In the genomic region with DNA sequence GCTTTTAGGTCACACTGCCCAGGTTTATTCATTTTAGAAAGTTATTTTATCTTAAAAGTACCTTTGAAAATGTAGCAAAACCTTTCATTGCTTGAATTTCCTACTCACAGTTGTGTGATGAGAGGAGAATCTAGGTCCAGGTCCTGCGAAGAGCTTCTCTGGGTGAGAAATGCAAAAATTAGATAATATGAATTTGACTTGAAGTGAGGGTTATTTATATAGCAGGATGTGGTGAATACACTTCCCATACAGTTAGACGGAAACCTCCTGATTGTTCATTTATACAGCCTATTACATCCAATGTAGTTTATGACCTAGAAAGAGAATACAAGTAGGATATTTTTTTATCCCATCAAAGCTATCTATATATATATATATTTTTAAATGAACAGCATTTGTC, we compare ENCODE assay signal across 10 cellular contexts. TPM values are rescaled to one million over a fixed set of nuclear protein-coding genes. Genes with fewer than 3 reads are reported as not detected.
DNase-seq lines count a peak whose midpoint lies in the region; ATAC-seq and TF ChIP-seq lines count a peak whose summit lies in the region.
"Had no signal": no experiment of that assay in that cellular context is flagged by ENCODE, and none has a peak within 500 bp of the region (broad histone marks: within the 10 kb centered on the region; RNA-seq: fewer than 3 reads in every experiment).

No MANE protein-coding gene starts in this region.

- in situ Hi-C loops in Panc1 (cut with HindIII; ENCODE audit: low pct_unique_long_range_greater_than_20kb, low sequenced_read_pairs) = no loop called here

- no peak for TF ChIP-seq CTCF in Panc1 (IDR thresholded peaks at IDR 0.05)
- no peak for TF ChIP-seq CTCF in MM.1S (IDR thresholded peaks at IDR 0.05; ENCODE audit: low read length)
- TF ChIP-seq CTCF in body of pancreas (IDR thresholded peaks at IDR 0.05) = no peak
- TF ChIP-seq CTCF in upper lobe of left lung (IDR thresholded peaks at IDR 0.05) = no peak

- TF ChIP-seq POLR2A in body of pancreas (IDR thresholded peaks at IDR 0.05) (no peak), upper lobe of left lung (IDR thresholded peaks at IDR 0.05) (no peak)

- POLR2A ChIA-PET in Panc1 (lab: Charles Lee) = no interaction called here

- ATAC-seq in GM19351 (IDR thresholded peaks at IDR 0.05; ENCODE audit: unreplicated experiment) (peak; percentile 78), HG03159 (IDR thresholded peaks at IDR 0.05; ENCODE audit: unreplicated experiment) (peak; percentile 78), Panc1 (no peak), body of pancreas (no peak), upper lobe of left lung (ENCODE audit: low FRiP score in 2 of 2) (no peak)
- ATAC-seq: esophagus mucosa had no signal

- DNase-seq in Panc1 (ENCODE audit: low read depth, low spot score) (no peak), MM.1S (no peak), body of pancreas (no peak), caudate nucleus (lab: John Stamatoyannopoulos, UW) (no peak), upper lobe of left lung (no peak)
- DNase-seq: T1000 had no signal

- no TSS peak for BruUV-seq in Panc1 (replicated peaks; lab: Mats Ljungman, UMichigan)

- no peaks in the 10 kb centered on the region for H3F3A ChIP-seq in MM.1S (ENCODE audit: insufficient read depth, low read length)

- TF ChIP-seq EP300 in upper lobe of left lung (IDR thresholded peaks at IDR 0.05) = no peak

- no peaks in the 10 kb centered on the region for H4K20me1 ChIP-seq in BLaER1 treated with 17β-estradiol and CSF1 and Interleukin-3, amounts not matched to agents 10 nM and 100 nM
- no peaks in the 10 kb centered on the region for H4K20me1 ChIP-seq in MM.1S (ENCODE audit: insufficient read depth, low read length)

- H3K36me3 ChIP-seq in BLaER1 treated with 17β-estradiol and CSF1 and Interleukin-3, amounts not matched to agents 10 nM and 100 nM = peaks cover 4 to 31% (median 13%) of the 10 kb centered on the region in 11 experiments; a peak in 18 of 22 replicates
- H3K36me3 ChIP-seq in Panc1 (ENCODE audit: control insufficient read depth, insufficient read depth, low read length) = no peaks in the 10 kb centered on the region
- H3K36me3 ChIP-seq in MM.1S (replicated peaks; ENCODE audit: insufficient read depth, low read length) = no peaks in the 10 kb centered on the region
- H3K36me3 ChIP-seq in body of pancreas (replicated peaks in 1 of 2; ENCODE audit: insufficient read depth in 1 of 2, low read depth in 2 of 2) = no peaks in the 10 kb centered on the region
- H3K36me3 ChIP-seq in upper lobe of left lung = no peaks in the 10 kb centered on the region

- H3K4me1 ChIP-seq in BLaER1 treated with 17β-estradiol and CSF1 and Interleukin-3, amounts not matched to agents 10 nM and 100 nM = peaks cover 19 to 55% (median 34%) of the 10 kb centered on the region in 10 experiments
- H3K4me1 ChIP-seq in Panc1 (ENCODE audit: control insufficient read depth, insufficient read depth, low read length) (peaks cover 9% of the 10 kb centered on the region; the same call in 1 of the 2 replicates), MM.1S (ENCODE audit: low read length) (no peaks in the 10 kb centered on the region), body of pancreas (no peaks in the 10 kb centered on the region), upper lobe of left lung (no peaks in the 10 kb centered on the region)

- H3K9me2 ChIP-seq in MM.1S (replicated peaks; ENCODE audit: insufficient read depth, low read length) = no peaks in the 10 kb centered on the region

- intact Hi-C loops in Panc1 (cut with micrococcal nuclease; ENCODE audit: unreplicated experiment) (no loop called here), body of pancreas (cut with DNase I) (no loop called here)

- peaks cover 20% of the 10 kb centered on the region for H3K79me2 ChIP-seq in MM.1S (ENCODE audit: low read length)

- CTCF ChIA-PET in Panc1 (lab: Charles Lee) = interaction anchor here (0.5 to 1.2 kb wide), 4 partner anchors 137 to 1041 kb away, joined by 3 to 8 read pairs (median 4); no protein-coding TSS in a partner anchor

- H3K27ac ChIP-seq in BLaER1 treated with 17β-estradiol and CSF1 and Interleukin-3, amounts not matched to agents 10 nM and 100 nM = peak overlapping the region in 9 of 11 experiments; percentile 61 to 84 (median 75); a peak in 18 of 22 replicates
- H3K27ac ChIP-seq in Panc1 (ENCODE audit: low read length) (peak overlapping the region; percentile 73), MM.1S (ENCODE audit: low read length) (no peak overlapping the region), body of pancreas (no peak overlapping the region), caudate nucleus (ENCODE audit: low read depth, low read length) (no peak overlapping the region), upper lobe of left lung (no peak overlapping the region)

- peak overlapping the region; percentile 56 to 94 (median 76) for H3K4me2 ChIP-seq in BLaER1 treated with 17β-estradiol and CSF1 and Interleukin-3, amounts not matched to agents 10 nM and 100 nM
- H3K4me2 ChIP-seq in MM.1S (ENCODE audit: low read depth, low read length) = no peak overlapping the region

- peak overlapping the region; percentile 53 to 76 (median 63); a peak in 20 of 22 replicates for H3K9ac ChIP-seq in BLaER1 treated with 17β-estradiol and CSF1 and Interleukin-3, amounts not matched to agents 10 nM and 100 nM
- no peak overlapping the region for H3K9ac ChIP-seq in MM.1S (ENCODE audit: low read length)

- H2AFZ ChIP-seq in MM.1S (ENCODE audit: low read length) = no peak overlapping the region

- WGBS in body of pancreas, 2 donors = 86 to 92% methylated on average over 2 of the region's 2 CpGs
- WGBS in upper lobe of left lung, 2 donors = 54 to 68% methylated on average over 2 of the region's 2 CpGs

- peak overlapping the region in 8 of 10 experiments; percentile 37 to 63 (median 48); a peak in 12 of 20 replicates for H3K4me3 ChIP-seq in BLaER1 treated with 17β-estradiol and CSF1 and Interleukin-3, amounts not matched to agents 10 nM and 100 nM
- H3K4me3 ChIP-seq in Panc1 (ENCODE audit: low read depth in 2 of 2, low read length in 2 of 2) (no peak overlapping the region), MM.1S (ENCODE audit: low read length) (no peak overlapping the region), body of pancreas (no peak overlapping the region), upper lobe of left lung (no peak overlapping the region)

- no peaks in the 10 kb centered on the region for H3K27me3 ChIP-seq in BLaER1 treated with 17β-estradiol and CSF1 and Interleukin-3, amounts not matched to agents 10 nM and 100 nM
- H3K27me3 ChIP-seq in Panc1 (ENCODE audit: control insufficient read depth, insufficient read depth, low read length) (no peaks in the 10 kb centered on the region), MM.1S (replicated peaks; ENCODE audit: insufficient read depth, low read length) (no peaks in the 10 kb centered on the region), body of pancreas (no peaks in the 10 kb centered on the region), upper lobe of left lung (no peaks in the 10 kb centered on the region)

- peaks cover 0 to 18% (median 14%) of the 10 kb centered on the region in 11 experiments; a peak in 19 of 22 replicates for H3K9me3 ChIP-seq in BLaER1 treated with 17β-estradiol and CSF1 and Interleukin-3, amounts not matched to agents 10 nM and 100 nM (replicated peaks in 1 of 11)
- H3K9me3 ChIP-seq in Panc1 (ENCODE audit: control insufficient read depth, insufficient read depth, low read depth, low read length) (no peaks in the 10 kb centered on the region), MM.1S (replicated peaks; ENCODE audit: insufficient read depth, low read length) (no peaks in the 10 kb centered on the region), body of pancreas (no peaks in the 10 kb centered on the region), upper lobe of left lung (no peaks in the 10 kb centered on the region)

RNA-seq across cellular contexts. Expression of a gene that starts 30.5 kb away (rescaled TPM):
- total RNA-seq in Panc1 (2021; ENCODE audit: unreplicated experiment) = 14.5 TPM
- polyA plus RNA-seq in Panc1 (2012; ENCODE audit: insufficient read length) = 5.1 TPM
- total RNA-seq in body of pancreas = 10 to 100 TPM; 16.3 to 18.1 TPM
- 10 to 100 TPM in 4 of 6 donors, 1 to 10 TPM in 2; 9.4 to 22.6 (median 13.8) TPM for total RNA-seq in upper lobe of left lung

Comparison
In these comparisons a context has a peak if more than half of its experiments do, and no peak if none do; other contexts are left out.
1. H3K27ac ChIP-seq: peak in BLaER1 treated with 17β-estradiol and CSF1 and Interleukin-3, amounts not matched to agents 10 nM and 100 nM (9 of 11) and Panc1 (single experiment); none in MM.1S (single experiment), body of pancreas (0 of 4), caudate nucleus (single experiment) and upper lobe of left lung (0 of 4).
2. H3K4me3 ChIP-seq: peak in BLaER1 treated with 17β-estradiol and CSF1 and Interleukin-3, amounts not matched to agents 10 nM and 100 nM (8 of 10); none in Panc1 (0 of 2), MM.1S (single experiment), body of pancreas (0 of 2) and upper lobe of left lung (0 of 4).
3. ATAC-seq: peak in GM19351 (single experiment) and HG03159 (single experiment); none in Panc1 (single experiment), body of pancreas (single experiment) and upper lobe of left lung (0 of 2).